Comparison of ENCODE assay signal across 8 cellular contexts in the genomic region with DNA sequence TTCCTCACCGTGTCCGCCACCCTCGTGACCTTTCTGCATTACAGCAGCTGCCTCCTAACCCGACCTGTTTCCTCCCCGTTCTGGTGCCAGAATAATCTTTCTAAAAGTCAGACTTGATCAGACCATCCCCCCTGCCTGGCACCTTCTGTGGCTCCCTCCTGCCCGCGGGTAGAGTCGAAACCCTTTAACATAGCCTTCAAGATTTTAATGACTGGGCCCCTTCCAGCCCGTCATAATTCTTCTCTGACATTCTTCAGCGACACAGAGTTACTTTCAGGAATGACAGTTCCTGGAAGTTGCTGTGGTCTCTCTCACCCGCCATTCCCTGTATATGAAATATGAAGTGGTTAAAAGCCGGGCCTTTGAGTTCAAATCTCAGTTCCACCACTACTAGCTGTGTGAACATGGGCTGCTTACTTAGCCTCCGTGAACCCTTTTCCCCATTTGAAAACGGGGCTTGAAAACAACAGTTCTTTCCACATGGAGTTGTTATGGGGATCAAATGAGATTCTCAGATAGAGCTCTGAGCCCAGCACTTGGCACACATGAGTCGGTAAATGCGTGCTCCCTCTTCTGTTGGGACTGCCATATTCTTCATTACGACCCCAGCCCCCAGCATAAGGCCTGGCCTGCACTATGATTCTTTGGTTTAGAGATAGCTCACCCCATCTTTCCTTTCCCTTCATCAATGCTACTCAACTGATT. TPM values are rescaled to one million over a fixed set of nuclear protein-coding genes. Genes with fewer than 3 reads are reported as not detected.
A peak's percentile ranks its signal among the peaks of the same experiment; 100 is the strongest.
DNase-seq lines count a peak whose midpoint lies in the region; FAIRE-seq lines count a peak whose summit lies in the region.

No MANE protein-coding gene starts in this region.

- H3K27ac ChIP-seq in iPS DF 6.9 (ENCODE audit: low read length) (no peak overlapping the region), small intestine (ENCODE audit: low read depth in 1 of 2, low read length in 1 of 2) (peak overlapping the region; percentile 90 to 98)

- peak overlapping the region; percentile 92 to 94 (median 93) for H3K27ac Mint-ChIP-seq in IgD-negative memory B cell
- peak overlapping the region; percentile 97 for H3K27ac Mint-ChIP-seq in activated naive CD8-positive, alpha-beta T cell

- peak overlapping the region; percentile 98 to 99 (median 98) for H3K4me3 Mint-ChIP-seq in IgD-negative memory B cell
- H3K4me3 Mint-ChIP-seq in activated naive CD8-positive, alpha-beta T cell, result peak overlapping the region; percentile 99

- H3K36me3 ChIP-seq in iPS DF 6.9 (ENCODE audit: control insufficient read depth, insufficient read depth, low read length) (peaks cover 4% of the 10 kb centered on the region; the same call in 1 of the 2 replicates), small intestine (ENCODE audit: control insufficient read depth in 2 of 2, insufficient read depth in 2 of 2, low read length in 2 of 2) (peaks cover 0 to 7% of the 10 kb centered on the region in 2 donors)

- H3K27me3 ChIP-seq in iPS DF 6.9 (ENCODE audit: control insufficient read depth, insufficient read depth, low read length) (no peaks in the 10 kb centered on the region), small intestine (ENCODE audit: control insufficient read depth in 2 of 2, insufficient read depth in 2 of 2, low read length in 2 of 2) (no peaks in the 10 kb centered on the region)

- DNase-seq in EL, result peak; percentile 37
- DNase-seq in iPS DF 6.9 (ENCODE audit: low read depth, low spot score), result no peak
- peak; percentile 37 for DNase-seq in small intestine
- DNase-seq in NCI-H1930 (lab: John Stamatoyannopoulos, UW), result no peak
- DNase-seq in HTR-8/SVneo (ENCODE audit: insufficient read length, low spot score), result no peak
- no peak for DNase-seq in DMS153 treated with DMSO at 0.1 percent for 48 hours (lab: John Stamatoyannopoulos, UW; ENCODE audit: unreplicated experiment)

- H3K4me1 ChIP-seq in iPS DF 6.9 (ENCODE audit: control insufficient read depth, insufficient read depth, low read length) (peaks cover 2% of the 10 kb centered on the region; the same call in 1 of the 2 replicates), small intestine (ENCODE audit: control insufficient read depth in 2 of 2, insufficient read depth in 1 of 2, low read depth in 1 of 2, low read length in 1 of 2) (peaks cover 2 to 5% of the 10 kb centered on the region in 2 donors)

- H3K4me3 ChIP-seq in iPS DF 6.9 (ENCODE audit: low read length) (peak overlapping the region; percentile 90), small intestine (ENCODE audit: low read depth in 1 of 2, low read length in 2 of 2) (peak overlapping the region; percentile 86 to 98)

- no CpG with 5 or more reads among the region's 17 CpGs for WGBS in iPS DF 6.9 (ENCODE audit: insufficient coverage, insufficient read length)
- 1 to 7% (median 3%) methylated on average over 15 to 17 of the region's 17 CpGs for WGBS in small intestine, 3 donors

- H3K4me1 Mint-ChIP-seq in IgD-negative memory B cell, result peaks cover 6 to 22% (median 12%) of the 10 kb centered on the region in 3 donors
- H3K4me1 Mint-ChIP-seq in activated naive CD8-positive, alpha-beta T cell (ENCODE audit: low read depth), result peaks cover 30% of the 10 kb centered on the region

- H3K9me3 Mint-ChIP-seq in IgD-negative memory B cell, result no peaks in the 10 kb centered on the region
- no peaks in the 10 kb centered on the region for H3K9me3 Mint-ChIP-seq in activated naive CD8-positive, alpha-beta T cell (ENCODE audit: low read depth)

- no peak for FAIRE-seq in small intestine (lab: Jason Lieb, UNC)
- no peak for FAIRE-seq in HTR-8/SVneo (lab: Jason Lieb, UNC)

- H3K9me3 ChIP-seq in iPS DF 6.9 (ENCODE audit: control insufficient read depth, insufficient read depth, low read length), result no peaks in the 10 kb centered on the region
- no peaks in the 10 kb centered on the region for H3K9me3 ChIP-seq in small intestine (ENCODE audit: control insufficient read depth, low read depth)

- no peaks in the 10 kb centered on the region for H3K27me3 Mint-ChIP-seq in IgD-negative memory B cell
- H3K27me3 Mint-ChIP-seq in activated naive CD8-positive, alpha-beta T cell, result no peaks in the 10 kb centered on the region

- H3K36me3 Mint-ChIP-seq in IgD-negative memory B cell, result no peaks in the 10 kb centered on the region
- peaks cover 6% of the 10 kb centered on the region for H3K36me3 Mint-ChIP-seq in activated naive CD8-positive, alpha-beta T cell

RNA-seq across cellular contexts. Expression of a gene that starts 0.7 kb away (rescaled TPM):
- polyA plus RNA-seq in IgD-negative memory B cell (26.9 TPM), small intestine (100 to 1,000 TPM in 1 of 3 donors, 10 to 100 TPM in 2; 57.0 to 120 (median 68.9) TPM)

Comparison
In these comparisons a context has a peak if more than half of its experiments do, and no peak if none do; other contexts are left out.
1. DNase-seq: peak in EL (single experiment) and small intestine (single experiment); none in iPS DF 6.9 (single experiment), NCI-H1930 (0 of 2), HTR-8/SVneo (single experiment) and DMS153 treated with DMSO at 0.1 percent for 48 hours (single experiment).